In the genomic region with DNA sequence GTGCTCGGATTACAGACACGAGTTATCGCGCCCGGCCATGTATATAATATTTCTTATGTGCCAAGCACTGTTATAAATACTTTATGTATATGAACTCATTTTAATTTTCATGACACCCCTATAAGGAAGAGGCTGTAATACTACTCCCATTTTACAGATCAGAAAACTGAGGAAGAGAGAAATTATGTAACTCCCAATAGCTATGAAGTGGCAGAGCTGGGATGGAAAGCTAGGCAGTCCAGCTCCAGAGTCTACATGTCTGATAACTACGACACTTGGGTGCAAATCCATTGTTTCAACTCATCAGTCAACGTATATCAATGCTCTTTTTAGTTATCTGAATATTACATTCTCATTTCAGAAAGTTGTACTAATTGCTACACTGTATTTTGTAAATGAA, we compare ENCODE assay signal across 23 cellular contexts. TPM values are rescaled to one million over a fixed set of nuclear protein-coding genes. Genes with fewer than 3 reads are reported as not detected.
"Had no signal": no experiment of that assay in that cellular context is flagged by ENCODE, and none has a peak within 500 bp of the region (broad histone marks: within the 10 kb centered on the region; RNA-seq: fewer than 3 reads in every experiment).

No MANE protein-coding gene starts in this region.

- H3K4me1 ChIP-seq: foreskin keratinocyte, left ventricle myocardium inferior, lower lobe of right lung had no signal

- H3K4me2 ChIP-seq: hepatocyte had no signal

- H3K4me3 ChIP-seq: coronary artery, dorsolateral prefrontal cortex, esophagus muscularis mucosa, gastroesophageal sphincter, heart left ventricle, hepatocyte, left ventricle myocardium inferior, lower lobe of right lung, mucosa of descending colon had no signal

- DNase-seq: dermis blood vessel endothelial cell; dorsolateral prefrontal cortex; effector CD4-positive, alpha-beta T cell; effector memory CD4-positive, alpha-beta T cell; foreskin keratinocyte; heart left ventricle; hypothalamus; immature natural killer cell; islet precursor cell; kidney; kidney glomerular epithelial cell; left colon; left ventricle myocardium inferior; lower lobe of right lung; mesenchymal stem cell; mucosa of descending colon had no signal

- H3K79me2 ChIP-seq: hepatocyte had no signal

- H3K27me3 ChIP-seq: dorsolateral prefrontal cortex, esophagus muscularis mucosa, gastroesophageal sphincter, heart left ventricle, hepatocyte had no signal

- H3K27ac ChIP-seq: coronary artery, dorsolateral prefrontal cortex, esophagus muscularis mucosa, foreskin keratinocyte, gastroesophageal sphincter, heart left ventricle, hepatocyte, left ventricle myocardium inferior, lower lobe of right lung had no signal

- ATAC-seq: foreskin keratinocyte, gastroesophageal sphincter, heart left ventricle, left colon, mucosa of descending colon had no signal

- FAIRE-seq: colon, endothelial cell of umbilical vein, frontal cortex, kidney had no signal

- H3K9me3 ChIP-seq: esophagus muscularis mucosa, gastroesophageal sphincter, heart left ventricle, left ventricle myocardium inferior, lower lobe of right lung, mucosa of descending colon had no signal

RNA-seq across cellular contexts. Expression of a gene that starts 17.0 kb away (rescaled TPM):
- total RNA-seq: foreskin keratinocyte had no signal
- polyA plus RNA-seq: foreskin keratinocyte had no signal
